9 cellular contexts compared by ENCODE assay signal in genomic region chr22:17366830-17367229, GRCh38. TPM values are rescaled to one million over a fixed set of nuclear protein-coding genes. Genes with fewer than 3 reads are reported as not detected.
DNase-seq lines count a peak whose midpoint lies in the region; ATAC-seq and TF ChIP-seq lines count a peak whose summit lies in the region.
"Had no signal": no experiment of that assay in that cellular context is flagged by ENCODE, and none has a peak within 500 bp of the region (broad histone marks: within the 10 kb centered on the region; RNA-seq: fewer than 3 reads in every experiment).

No MANE protein-coding gene starts in this region.

- no peaks in the 10 kb centered on the region for H3K9me3 Mint-ChIP-seq in MCF 10A (ENCODE audit: unreplicated experiment)

- peak overlapping the region; percentile 3 for H3K4me3 Mint-ChIP-seq in MCF 10A (ENCODE audit: unreplicated experiment)

- H3K9ac ChIP-seq in iPS-18a (ENCODE audit: low read length): no peak overlapping the region

- peaks cover 5% of the 10 kb centered on the region for H3K4me1 Mint-ChIP-seq in MCF 10A (ENCODE audit: insufficient read depth, unreplicated experiment)

- no peaks in the 10 kb centered on the region for H3K36me3 ChIP-seq in breast epithelium
- H3K36me3 ChIP-seq in iPS-18a (ENCODE audit: control insufficient read depth, low read depth, low read length): no peaks in the 10 kb centered on the region

- H3K27me3 ChIP-seq in breast epithelium (peaks cover 7 to 54% of the 10 kb centered on the region in 2 donors), iPS-18a (ENCODE audit: control insufficient read depth, insufficient read depth, low read length) (no peaks in the 10 kb centered on the region)

- H3K9me3 ChIP-seq in breast epithelium (no peaks in the 10 kb centered on the region), iPS-18a (ENCODE audit: control insufficient read depth, low read depth, low read length) (no peaks in the 10 kb centered on the region)

- DNase-seq in MCF 10A (ENCODE audit: unreplicated experiment) (no peak), breast epithelium (ENCODE audit: low spot score in 2 of 2) (no peak), HK-2 (ENCODE audit: unreplicated experiment) (no peak), OCI-M2 (lab: John Stamatoyannopoulos, UW; ENCODE audit: unreplicated experiment) (no peak), NCI-H128 (lab: John Stamatoyannopoulos, UW; ENCODE audit: unreplicated experiment) (no peak)
- DNase-seq in activated CD8-positive, alpha-beta memory T cell treated with anti-CD3 and anti-CD28 coated beads, Interleukin-2, amount 50 U/mL, for 4 hours: peak; percentile 18
- peak; percentile 60 for DNase-seq in stimulated activated naive CD8-positive, alpha-beta T cell treated with anti-CD3 and anti-CD28 coated beads, Interleukin-15, Interleukin-2, amounts not matched to agents 100 U/mL and 50 U/mL, for 24 hours

- H3K4me1 ChIP-seq in breast epithelium (peaks cover 0 to 4% of the 10 kb centered on the region in 2 donors), iPS-18a (ENCODE audit: control insufficient read depth, low read depth, low read length) (peaks cover 25% of the 10 kb centered on the region)

- TF ChIP-seq CTCF in MCF 10A (IDR thresholded peaks at IDR 0.05; ENCODE audit: unreplicated experiment) (no peak), breast epithelium (IDR thresholded peaks at IDR 0.05) (no peak)

- H3K27ac Mint-ChIP-seq in MCF 10A (ENCODE audit: low read depth, unreplicated experiment): no peak overlapping the region

- BruUV-seq in MCF 10A (replicated peaks; lab: Mats Ljungman, UMichigan): no TSS peak

- CTCF ChIA-PET in MCF 10A (lab: Yijun Ruan, JAX): interaction anchor here (0.6 to 1.9 kb wide), 2 partner anchors 23 to 192 kb away, joined by 3 to 7 read pairs; no protein-coding TSS in a partner anchor

- H3K27ac ChIP-seq in breast epithelium (no peak overlapping the region), iPS-18a (ENCODE audit: low read length) (peak overlapping the region; percentile 49)
- H3K27ac ChIP-seq: VCaP had no signal

- H3K36me3 Mint-ChIP-seq in MCF 10A (ENCODE audit: insufficient read depth, unreplicated experiment): no peaks in the 10 kb centered on the region

- TF ChIP-seq POLR2A in breast epithelium (IDR thresholded peaks at IDR 0.05): no peak

- no peak overlapping the region for H3K4me3 ChIP-seq in breast epithelium
- H3K4me3 ChIP-seq in iPS-18a (ENCODE audit: low read length): peak overlapping the region; percentile 88

- H3K27me3 Mint-ChIP-seq in MCF 10A (ENCODE audit: insufficient read depth, unreplicated experiment): peaks cover 47% of the 10 kb centered on the region

- intact Hi-C loops in MCF 10A (cut with micrococcal nuclease) (no loop called here), breast epithelium (cut with DNase I; ENCODE audit: low total_unique reads) (loop anchor here (2.0 kb wide), 1 partner anchor 78 kb away; no protein-coding TSS in a partner anchor)

- POLR2A ChIA-PET in MCF 10A (lab: Yijun Ruan, JAX): no interaction called here

- ATAC-seq in stimulated activated naive CD8-positive, alpha-beta T cell treated with anti-CD3 and anti-CD28 coated beads, Interleukin-15, Interleukin-2, amounts not matched to agents 100 U/mL and 50 U/mL, for 24 hours: no peak

RNA-seq across cellular contexts. Expression of gene CECR2, which starts 2.4 kb away (rescaled TPM):
- total RNA-seq in MCF 10A (2022): not detected in 2 replicates
- total RNA-seq in breast epithelium: under 1 TPM; 0.32 to 0.66 (median 0.44) TPM

Comparison
In these comparisons a context has a peak if more than half of its experiments do, and no peak if none do; other contexts are left out.
1. DNase-seq: peak in activated CD8-positive, alpha-beta memory T cell treated with anti-CD3 and anti-CD28 coated beads, Interleukin-2, amount 50 U/mL, for 4 hours (single experiment) and stimulated activated naive CD8-positive, alpha-beta T cell treated with anti-CD3 and anti-CD28 coated beads, Interleukin-15, Interleukin-2, amounts not matched to agents 100 U/mL and 50 U/mL, for 24 hours (single experiment); none in MCF 10A (single experiment), breast epithelium (0 of 2), HK-2 (single experiment), OCI-M2 (single experiment) and NCI-H128 (single experiment).